6 cellular contexts compared by ENCODE assay signal in the genomic region with DNA sequence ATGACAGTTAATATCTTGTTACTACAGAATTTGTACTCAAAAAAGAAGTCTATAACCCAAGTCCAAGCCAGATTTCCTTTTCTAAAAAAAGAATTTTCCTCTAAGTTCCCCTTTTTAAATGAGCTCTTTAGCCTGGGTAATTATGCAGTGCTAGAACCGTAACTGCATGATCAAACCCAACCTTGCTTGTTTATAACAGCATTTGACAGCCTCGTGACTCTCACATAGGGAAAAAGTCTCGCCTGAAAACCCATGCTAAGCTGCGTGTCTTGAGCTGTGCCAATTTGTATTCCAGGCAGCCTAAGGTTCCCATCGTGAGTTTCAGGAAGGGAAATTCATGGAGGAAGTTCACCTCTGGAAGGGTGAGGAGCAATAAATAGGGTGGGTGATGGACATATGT. TPM values are rescaled to one million over a fixed set of nuclear protein-coding genes. Genes with fewer than 3 reads are reported as not detected.
"Had no signal": no experiment of that assay in that cellular context is flagged by ENCODE, and none has a peak within 500 bp of the region (broad histone marks: within the 10 kb centered on the region; RNA-seq: fewer than 3 reads in every experiment).

No MANE protein-coding gene starts in this region.

RNA-seq across cellular contexts. Expression of a gene that starts 44.5 kb away (rescaled TPM):
- total RNA-seq: HepG2, HT-29, HT1080, IMR-90, K562 had no signal
- polyA plus RNA-seq: HepG2, IgD-negative memory B cell, IMR-90, K562 had no signal
